ENCODE assay signal across 8 cellular contexts in genomic region chr5:150449491-150450339, GRCh38. TPM values are rescaled to one million over a fixed set of nuclear protein-coding genes. Genes with fewer than 3 reads are reported as not detected.
DNase-seq lines count a peak whose midpoint lies in the region; ATAC-seq and TF ChIP-seq lines count a peak whose summit lies in the region.

Gene RPS14 (minus strand): TSS chr5:150449739. CDS start chr5:150447733, 2,006 bp downstream.

- DNase-seq in Caco-2, result peak; percentile 93 to 95
- peak; percentile 94 for DNase-seq in HT1080 (ENCODE audit: low read depth)
- DNase-seq in NOMO-1 (lab: John Stamatoyannopoulos, UW; ENCODE audit: unreplicated experiment in 2 of 2), result peak; percentile 94 to 95
- DNase-seq in activated CD8-positive, alpha-beta memory T cell treated with anti-CD3 and anti-CD28 coated beads for 4 hours (ENCODE audit: low read depth in 2 of 2), result peak; percentile 87 to 92
- DNase-seq in stimulated activated CD8-positive, alpha-beta memory T cell treated with anti-CD3 and anti-CD28 coated beads, Interleukin-15, amount 100 ng/mL, for 4 hours (ENCODE audit: low read depth in 2 of 2), result peak; percentile 87 to 92

- POLR2A ChIA-PET in Caco-2 (lab: Charles Lee), result interaction anchor here (0.5 to 1.6 kb wide), 16 partner anchors 10 to 1092 kb away, joined by 3 to 6 read pairs (median 3); partner anchors contain the start of genes CD74, DCTN4, PCYOX1L and SYNPO

- H3K9me3 ChIP-seq in Caco-2 (no peaks in the 10 kb centered on the region), endocrine pancreas (ENCODE audit: control insufficient read depth, low read length) (no peaks in the 10 kb centered on the region), mesodermal cell (ENCODE audit: control insufficient read depth, low read length) (peaks cover 6% of the 10 kb centered on the region)

- peak within 1 kb of the TSS; percentile 93 for H3K27ac ChIP-seq in mesodermal cell (ENCODE audit: low read depth, low read length, severe bottlenecking)

- CTCF ChIA-PET in Caco-2 (lab: Charles Lee), result interaction anchor here (0.5 to 1.6 kb wide), 13 partner anchors 9 to 251 kb away, joined by 3 to 12 read pairs (median 3); partner anchors contain the start of genes RBM22 and SYNPO

- TF ChIP-seq CTCF in Caco-2 (IDR thresholded peaks at IDR 0.05; ENCODE audit: insufficient read depth in 1 of 2, low read depth in 1 of 2, low read length in 1 of 2, severe bottlenecking in 1 of 2, unreplicated experiment in 1 of 2), result peak; percentile 85 to 92

- ATAC-seq in GM21360 (IDR thresholded peaks at IDR 0.05; ENCODE audit: unreplicated experiment), result peak; percentile 88

- H3K9ac ChIP-seq in endocrine pancreas (ENCODE audit: control insufficient read depth, insufficient read depth, low read length), result peak within 1 kb of the TSS; percentile 98

- H3K4me3 ChIP-seq in Caco-2 (ENCODE audit: low read depth, low read length) (peak within 1 kb of the TSS; percentile 66), endocrine pancreas (ENCODE audit: control insufficient read depth, insufficient read depth, low read length) (peak within 1 kb of the TSS; percentile 89), mesodermal cell (ENCODE audit: extremely low read depth, insufficient read depth, low read length, poor library complexity, severe bottlenecking) (peak within 1 kb of the TSS; percentile 93)

- peak within 1 kb of the TSS; percentile 89 for H3K4me3 Mint-ChIP-seq in Caco-2 (ENCODE audit: unreplicated experiment)

- peaks cover 54% of the 10 kb centered on the region for H3K36me3 Mint-ChIP-seq in Caco-2 (ENCODE audit: insufficient read depth, unreplicated experiment)

- peaks cover 17% of the 10 kb centered on the region for H3K36me3 ChIP-seq in Caco-2 (ENCODE audit: control insufficient read depth, insufficient read depth, low read length)
- peaks cover 9% of the 10 kb centered on the region for H3K36me3 ChIP-seq in endocrine pancreas (ENCODE audit: control insufficient read depth, insufficient read depth, low read length)
- H3K36me3 ChIP-seq in mesodermal cell (ENCODE audit: control insufficient read depth, insufficient read depth, low read length), result peaks cover 43% of the 10 kb centered on the region

- 0 to 2% methylated on average over 27 to 46 of the region's 58 CpGs for WGBS in mesodermal cell (ENCODE audit: insufficient coverage in 2 of 2), 2 experiments

- H3K4me1 ChIP-seq in Caco-2 (0 out of 2 replicates have a peak, but pooled peaks cover 4% of the 10 kb centered on the region), endocrine pancreas (ENCODE audit: control insufficient read depth, insufficient read depth, low read length) (peaks cover 6% of the 10 kb centered on the region), mesodermal cell (ENCODE audit: control insufficient read depth, insufficient read depth, low read length, poor library complexity, severe bottlenecking) (peaks cover 18% of the 10 kb centered on the region)

- H3K9me3 Mint-ChIP-seq in Caco-2 (ENCODE audit: unreplicated experiment), result no peaks in the 10 kb centered on the region

- H3K27me3 ChIP-seq in Caco-2 (replicated peaks; ENCODE audit: control insufficient read depth, insufficient read depth, low read length) (no peaks in the 10 kb centered on the region), endocrine pancreas (ENCODE audit: control insufficient read depth, insufficient read depth, low read length) (no peaks in the 10 kb centered on the region)

- intact Hi-C loops in Caco-2 (cut with micrococcal nuclease; ENCODE audit: unreplicated experiment), result loop anchor here (10.0 kb wide), 2 partner anchors 255 to 305 kb away; partner anchors contain the start of genes DCTN4 and RBM22

- peak within 1 kb of the TSS; percentile 99 for H3K27ac Mint-ChIP-seq in Caco-2 (ENCODE audit: unreplicated experiment)

- BruUV-seq in Caco-2 (replicated peaks; lab: Mats Ljungman, UMichigan), result TSS peak; percentile 94

- H3K27me3 Mint-ChIP-seq in Caco-2 (ENCODE audit: insufficient read depth, unreplicated experiment), result no peaks in the 10 kb centered on the region

- peaks cover 8% of the 10 kb centered on the region for H3K4me1 Mint-ChIP-seq in Caco-2 (ENCODE audit: low read depth, unreplicated experiment)

RNA-seq across cellular contexts. Expression of gene RPS14, which starts in this region (rescaled TPM):
- total RNA-seq in Caco-2 (2022), result 2,300 and 2,382 TPM in 2 replicates
- 1,800 and 2,863 TPM in 2 replicates for total RNA-seq in HT1080 (2014; rRNA removed; shearing (Covaris generic))
- polyA plus RNA-seq in HT1080 (2015; cell fraction: cytosol; rRNA removed), result 3,415 and 3,568 TPM in 2 replicates
- polyA plus RNA-seq in HT1080 (2015; cell fraction: nucleus; rRNA removed), result 814 and 883 TPM in 2 replicates
- polyA plus RNA-seq in mesodermal cell (2013, experiment 1 of 2), result 2,100 TPM
- 1,972 TPM for polyA plus RNA-seq in mesodermal cell (2013, experiment 2 of 2)

Comparison
In these comparisons a context has a peak if more than half of its experiments do, and no peak if none do; other contexts are left out.
1. Peak in every context shown above with its lines: DNase-seq, ATAC-seq, H3K4me3 ChIP-seq and H3K27ac ChIP-seq.